In genomic region chr22:24291538-24292201, GRCh38 we compare ENCODE assay signal across 2 cellular contexts.
TF ChIP-seq lines count a peak whose summit lies in the region.

No MANE protein-coding gene starts in this region.

TF ChIP-seq in SK-N-SH treated with all-trans-retinoic acid at 6 μM for 48 hours, 23 proteins besides CTCF, POLR2A, EP300 and RAD21:
- TF ChIP-seq OSR1 (CRISPR knock-in tag; IDR thresholded peaks at IDR 0.05) (no peak), ISL1 (CRISPR knock-in tag; IDR thresholded peaks at IDR 0.05) (peak; percentile 39)

TF ChIP-seq in liver, 16 proteins besides CTCF, POLR2A, EP300 and RAD21:
- TF ChIP-seq FOXA1 (IDR thresholded peaks at IDR 0.05) (no peak), HNF4G (IDR thresholded peaks at IDR 0.05) (no peak), SP1 (IDR thresholded peaks at IDR 0.05) (no peak), FOXA2 (IDR thresholded peaks at IDR 0.05) (no peak)
- TF ChIP-seq, protein P1, sequence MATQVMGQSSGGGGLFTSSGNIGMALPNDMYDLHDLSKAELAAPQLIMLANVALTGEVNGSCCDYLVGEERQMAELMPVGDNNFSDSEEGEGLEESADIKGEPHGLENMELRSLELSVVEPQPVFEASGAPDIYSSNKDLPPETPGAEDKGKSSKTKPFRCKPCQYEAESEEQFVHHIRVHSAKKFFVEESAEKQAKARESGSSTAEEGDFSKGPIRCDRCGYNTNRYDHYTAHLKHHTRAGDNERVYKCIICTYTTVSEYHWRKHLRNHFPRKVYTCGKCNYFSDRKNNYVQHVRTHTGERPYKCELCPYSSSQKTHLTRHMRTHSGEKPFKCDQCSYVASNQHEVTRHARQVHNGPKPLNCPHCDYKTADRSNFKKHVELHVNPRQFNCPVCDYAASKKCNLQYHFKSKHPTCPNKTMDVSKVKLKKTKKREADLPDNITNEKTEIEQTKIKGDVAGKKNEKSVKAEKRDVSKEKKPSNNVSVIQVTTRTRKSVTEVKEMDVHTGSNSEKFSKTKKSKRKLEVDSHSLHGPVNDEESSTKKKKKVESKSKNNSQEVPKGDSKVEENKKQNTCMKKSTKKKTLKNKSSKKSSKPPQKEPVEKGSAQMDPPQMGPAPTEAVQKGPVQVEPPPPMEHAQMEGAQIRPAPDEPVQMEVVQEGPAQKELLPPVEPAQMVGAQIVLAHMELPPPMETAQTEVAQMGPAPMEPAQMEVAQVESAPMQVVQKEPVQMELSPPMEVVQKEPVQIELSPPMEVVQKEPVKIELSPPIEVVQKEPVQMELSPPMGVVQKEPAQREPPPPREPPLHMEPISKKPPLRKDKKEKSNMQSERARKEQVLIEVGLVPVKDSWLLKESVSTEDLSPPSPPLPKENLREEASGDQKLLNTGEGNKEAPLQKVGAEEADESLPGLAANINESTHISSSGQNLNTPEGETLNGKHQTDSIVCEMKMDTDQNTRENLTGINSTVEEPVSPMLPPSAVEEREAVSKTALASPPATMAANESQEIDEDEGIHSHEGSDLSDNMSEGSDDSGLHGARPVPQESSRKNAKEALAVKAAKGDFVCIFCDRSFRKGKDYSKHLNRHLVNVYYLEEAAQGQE (IDR thresholded peaks at IDR 0.05) = no peak
